Comparison of ENCODE assay signal across 8 cellular contexts in the genomic region with DNA sequence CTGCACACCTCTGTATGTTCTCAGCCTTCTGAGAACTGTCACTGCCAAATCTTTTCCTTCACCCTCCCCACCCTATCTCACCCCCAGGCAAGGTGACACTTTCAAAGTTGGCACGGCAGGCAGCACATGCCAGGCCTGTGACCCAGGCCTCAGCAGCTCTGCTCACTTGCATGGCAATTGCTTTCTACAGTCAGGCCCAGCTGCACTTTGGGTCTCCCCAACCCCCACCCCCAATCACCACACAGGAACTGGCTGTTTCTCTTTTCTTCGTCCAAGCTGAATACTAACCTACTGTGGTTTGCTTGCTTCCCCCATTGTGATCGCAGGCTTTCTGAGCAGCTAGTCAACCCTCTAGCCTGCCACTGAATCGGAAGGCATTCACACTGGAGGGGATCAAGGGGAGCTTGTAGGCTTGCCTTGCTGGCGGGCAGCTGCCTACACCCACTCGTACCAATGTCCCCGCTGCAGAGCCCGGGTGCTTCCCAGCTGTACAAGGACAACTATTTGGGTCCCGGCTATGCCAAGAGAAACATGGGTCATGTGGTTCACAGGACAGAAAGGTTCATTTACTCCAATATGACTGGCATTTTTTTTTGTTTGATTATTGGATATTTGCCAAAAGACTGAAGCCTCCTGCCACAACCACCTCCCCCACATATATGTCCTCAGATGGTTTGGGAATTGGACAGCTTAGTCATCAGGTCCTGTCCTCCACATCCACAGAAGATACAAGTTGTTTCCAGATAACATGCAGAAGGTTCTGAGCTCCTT. TPM values are rescaled to one million over a fixed set of nuclear protein-coding genes. Genes with fewer than 3 reads are reported as not detected.
DNase-seq lines count a peak whose midpoint lies in the region; ATAC-seq and TF ChIP-seq lines count a peak whose summit lies in the region.

No MANE protein-coding gene starts in this region.

- H3K9me2 ChIP-seq in MM.1S (replicated peaks; ENCODE audit: insufficient read depth, low read length) = no peaks in the 10 kb centered on the region

- DNase-seq in GM10266 (ENCODE audit: extremely low spot score) (peak; percentile 36), MM.1S (peak; percentile 9), foreskin melanocyte (peak; percentile 35), COR-L47 (lab: John Stamatoyannopoulos, UW) (no peak), NCI-H2196 treated with DMSO at 0.1 percent for 48 hours (lab: John Stamatoyannopoulos, UW; ENCODE audit: unreplicated experiment) (no peak), SK-N-DZ (ENCODE audit: low spot score) (no peak)
- DNase-seq in stimulated activated CD4-positive, alpha-beta T cell treated with anti-CD3 and anti-CD28 coated beads, Interleukin-12 subunit alpha, Interleukin-12 subunit beta, amount 100 ng/mL, for 4 hours = no peak

- no peak overlapping the region for H3K4me3 ChIP-seq in MM.1S (ENCODE audit: low read length)

- no peak overlapping the region for H2AFZ ChIP-seq in MM.1S (ENCODE audit: low read length)

- no peak overlapping the region for H3K27ac ChIP-seq in MM.1S (ENCODE audit: low read length)

- no peak overlapping the region for H3K9ac ChIP-seq in MM.1S (ENCODE audit: low read length)

- no peaks in the 10 kb centered on the region for H3F3A ChIP-seq in MM.1S (ENCODE audit: insufficient read depth, low read length)

- H3K4me1 ChIP-seq in MM.1S (ENCODE audit: low read length) = no peaks in the 10 kb centered on the region

- peak; percentile 78 for ATAC-seq in GM21526 (IDR thresholded peaks at IDR 0.05; ENCODE audit: low FRiP score, unreplicated experiment)

- no peaks in the 10 kb centered on the region for H3K79me2 ChIP-seq in MM.1S (ENCODE audit: low read length)

- no peaks in the 10 kb centered on the region for H3K9me3 ChIP-seq in MM.1S (replicated peaks; ENCODE audit: insufficient read depth, low read length)

- no peak overlapping the region for H3K4me2 ChIP-seq in MM.1S (ENCODE audit: low read depth, low read length)

- TF ChIP-seq CTCF in GM10266 (IDR thresholded peaks at IDR 0.05; ENCODE audit: control insufficient read depth, insufficient read depth, low read depth, missing control alignments) (no peak), MM.1S (IDR thresholded peaks at IDR 0.05; ENCODE audit: low read length) (no peak)

- H3K27me3 ChIP-seq in MM.1S (replicated peaks; ENCODE audit: insufficient read depth, low read length) = no peaks in the 10 kb centered on the region

- no peaks in the 10 kb centered on the region for H3K36me3 ChIP-seq in MM.1S (replicated peaks; ENCODE audit: insufficient read depth, low read length)

- H4K20me1 ChIP-seq in MM.1S (ENCODE audit: insufficient read depth, low read length) = no peaks in the 10 kb centered on the region

RNA-seq across cellular contexts. Expression of gene SLC25A43, which starts 28.1 kb away (rescaled TPM):
- polyA plus RNA-seq in SK-N-DZ (2014; cell fraction: cytosol; rRNA removed) = 0.19 TPM in 1 of 2 replicates, not detected in the other
- polyA plus RNA-seq in SK-N-DZ (2014; cell fraction: nucleus; rRNA removed) = not detected in 2 replicates

RNA-seq across cellular contexts. Expression of gene SLC25A5, which starts 41.0 kb away (rescaled TPM):
- polyA plus RNA-seq in SK-N-DZ (2014; cell fraction: cytosol; rRNA removed) = 165 and 166 TPM in 2 replicates
- 71.5 and 97.5 TPM in 2 replicates for polyA plus RNA-seq in SK-N-DZ (2014; cell fraction: nucleus; rRNA removed)

Comparison
In these comparisons a context has a peak if more than half of its experiments do, and no peak if none do; other contexts are left out.
1. DNase-seq: peak in GM10266 (single experiment), MM.1S (single experiment) and foreskin melanocyte (single experiment); none in COR-L47 (single experiment), NCI-H2196 treated with DMSO at 0.1 percent for 48 hours (single experiment), stimulated activated CD4-positive, alpha-beta T cell treated with anti-CD3 and anti-CD28 coated beads, Interleukin-12 subunit alpha, Interleukin-12 subunit beta, amount 100 ng/mL, for 4 hours (single experiment) and SK-N-DZ (single experiment).